In the genomic region with DNA sequence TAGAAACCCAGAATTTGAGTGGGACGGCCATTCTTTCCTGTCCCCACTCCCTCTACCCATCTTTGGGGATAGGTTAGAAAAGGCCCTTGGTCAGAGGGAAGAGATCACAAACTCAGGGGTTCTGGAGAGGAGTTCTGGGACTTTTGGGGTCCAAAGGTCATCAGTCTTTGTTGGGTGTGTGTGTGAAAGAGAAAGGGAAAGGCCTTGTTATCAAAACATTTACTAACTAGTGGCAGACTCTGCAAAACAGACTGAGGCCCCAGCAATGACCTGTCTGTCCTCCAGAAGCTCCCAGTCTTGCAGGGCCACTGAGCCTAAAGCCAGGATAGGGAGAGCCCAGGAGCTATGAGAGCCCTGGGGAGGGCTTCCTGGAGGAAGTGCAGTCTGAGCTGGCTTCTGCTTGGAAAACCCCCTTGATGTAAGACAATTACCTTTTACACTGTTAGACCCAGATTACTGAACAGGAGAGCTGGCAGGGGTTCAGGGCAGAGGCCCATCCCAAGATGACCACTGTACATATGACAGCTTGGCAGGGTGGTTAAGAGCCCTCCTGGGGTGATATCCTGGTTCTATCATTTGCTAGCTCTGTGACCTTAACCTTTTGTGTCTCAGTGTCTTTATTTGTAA, we compare ENCODE assay signal across 19 cellular contexts.
A peak's percentile ranks its signal among the peaks of the same experiment; 100 is the strongest.
DNase-seq lines count a peak whose midpoint lies in the region; ATAC-seq and TF ChIP-seq lines count a peak whose summit lies in the region.
"Had no signal": no experiment of that assay in that cellular context is flagged by ENCODE, and none has a peak within 500 bp of the region (broad histone marks: within the 10 kb centered on the region; RNA-seq: fewer than 3 reads in every experiment).

No MANE protein-coding gene starts in this region.

- no peak overlapping the region for H3K23ac ChIP-seq in neuronal stem cell (ENCODE audit: low read depth, low read length, poor library complexity)

- peaks cover 23% of the 10 kb centered on the region for H3K4me1 Mint-ChIP-seq in CD4-positive, alpha-beta T cell (ENCODE audit: low read depth)
- H3K4me1 Mint-ChIP-seq: GM23338 had no signal

- H2BK12ac ChIP-seq in neuronal stem cell (ENCODE audit: low read length), result no peak overlapping the region

- no peak overlapping the region for H3K27ac ChIP-seq in CD4-positive, alpha-beta T cell (ENCODE audit: low read depth, low read length)
- no peak overlapping the region for H3K27ac ChIP-seq in coronary artery
- no peak overlapping the region for H3K27ac ChIP-seq in neuronal stem cell (replicated peaks; ENCODE audit: low read length)

- peaks cover 0 to 2% of the 10 kb centered on the region in 2 donors for H3K36me3 ChIP-seq in neuronal stem cell (replicated peaks in 1 of 2; ENCODE audit: control insufficient read depth in 2 of 2, insufficient read depth in 2 of 2, low read length in 2 of 2)

- H3K4me2 ChIP-seq in neuronal stem cell (ENCODE audit: insufficient read depth, low read length, poor library complexity, severe bottlenecking), result no peak overlapping the region
- H3K4me2 ChIP-seq: GM23338 had no signal

- WGBS in neuronal stem cell (ENCODE audit: extremely low coverage in 2 of 2, insufficient read length in 2 of 2, insufficient replicate concordance in 1 of 2), 2 donors, result no CpG with 5 or more reads among the region's 1 CpG

- H3K79me1 ChIP-seq in neuronal stem cell (ENCODE audit: low read depth, low read length), result no peaks in the 10 kb centered on the region

- no peak overlapping the region for H2BK5ac ChIP-seq in neuronal stem cell (ENCODE audit: low read length)

- TF ChIP-seq CTCF in CD4-positive, alpha-beta T cell (IDR thresholded peaks at IDR 0.05), result no peak
- no peak for TF ChIP-seq CTCF in coronary artery (IDR thresholded peaks at IDR 0.05)

- peaks cover 0 to 1% of the 10 kb centered on the region in 2 donors for H3K4me1 ChIP-seq in neuronal stem cell (ENCODE audit: control insufficient read depth in 2 of 2, insufficient read depth in 1 of 2, low read depth in 1 of 2, low read length in 2 of 2)

- no peak overlapping the region for H4K8ac ChIP-seq in neuronal stem cell (ENCODE audit: low read depth, low read length)

- POLR2A ChIA-PET in CD4-positive, alpha-beta T cell (lab: Charles Lee), result no interaction called here

- H3K9ac ChIP-seq in neuronal stem cell (ENCODE audit: low read depth, low read length, poor library complexity), result no peak overlapping the region

- intact Hi-C loops in CD4-positive, alpha-beta T cell (cut with DNase I, micrococcal nuclease), result no loop called here

- no peaks in the 10 kb centered on the region for H3K9me3 ChIP-seq in CD4-positive, alpha-beta T cell (ENCODE audit: control insufficient read depth, low read length)
- H3K9me3 ChIP-seq in neuronal stem cell (replicated peaks in 1 of 2; ENCODE audit: control insufficient read depth in 2 of 2, insufficient read depth in 1 of 2, low read depth in 1 of 2, low read length in 2 of 2), result peaks cover 0 to 4% of the 10 kb centered on the region in 2 donors

- no peak overlapping the region for H3K4me3 Mint-ChIP-seq in CD4-positive, alpha-beta T cell
- H3K4me3 Mint-ChIP-seq: GM23338 had no signal

- H3K14ac ChIP-seq in neuronal stem cell (ENCODE audit: low read length), result no peak overlapping the region

- H3K36me3 Mint-ChIP-seq in CD4-positive, alpha-beta T cell (ENCODE audit: low read depth), result no peaks in the 10 kb centered on the region

- no peak overlapping the region for H4K91ac ChIP-seq in neuronal stem cell (ENCODE audit: low read depth, low read length, poor library complexity)

- no peak overlapping the region for H2BK120ac ChIP-seq in neuronal stem cell (ENCODE audit: low read depth, low read length)

- peak overlapping the region; percentile 38 for H2AK5ac ChIP-seq in neuronal stem cell (ENCODE audit: low read depth, low read length)

- H3K4ac ChIP-seq in neuronal stem cell (ENCODE audit: low read length), result no peak overlapping the region

- no peak overlapping the region for H2AFZ ChIP-seq in neuronal stem cell (ENCODE audit: low read length)
- H2AFZ ChIP-seq: GM23338 had no signal

- H3K4me3 ChIP-seq in coronary artery (no peak overlapping the region), neuronal stem cell (ENCODE audit: low read length in 2 of 2) (no peak overlapping the region)
- H3K4me3 ChIP-seq: GM23338 had no signal

- no peak overlapping the region for H2BK15ac ChIP-seq in neuronal stem cell (ENCODE audit: low read length)

- ATAC-seq in CD4-positive, alpha-beta T cell (ENCODE audit: poor library complexity), result no peak
- ATAC-seq in GM19025 (IDR thresholded peaks at IDR 0.05; ENCODE audit: low read depth, unreplicated experiment), result peak; percentile 57
- ATAC-seq in GM18519 (IDR thresholded peaks at IDR 0.05; ENCODE audit: low FRiP score, unreplicated experiment), result no peak
- ATAC-seq in HG03457 (IDR thresholded peaks at IDR 0.05; ENCODE audit: unreplicated experiment), result no peak
- ATAC-seq: GM23338, HCT116, SK-N-SH treated with all-trans-retinoic acid at 6 μM for 48 hours had no signal

- H3K18ac ChIP-seq in neuronal stem cell (ENCODE audit: low read length), result no peak overlapping the region

- no peaks in the 10 kb centered on the region for H3K27me3 Mint-ChIP-seq in CD4-positive, alpha-beta T cell

- CTCF ChIA-PET in CD4-positive, alpha-beta T cell (lab: Charles Lee), result no interaction called here

- H3K27me3 ChIP-seq in CD4-positive, alpha-beta T cell (ENCODE audit: control insufficient read depth, insufficient read depth, low read length), result no peaks in the 10 kb centered on the region
- no peaks in the 10 kb centered on the region for H3K27me3 ChIP-seq in neuronal stem cell (ENCODE audit: control insufficient read depth in 3 of 3, insufficient read depth in 3 of 3, low read depth in 1 of 3, low read length in 3 of 3)

- DNase-seq in CD4-positive, alpha-beta T cell, result no peak
- DNase-seq in coronary artery (ENCODE audit: low spot score) (peak; percentile 7), neuronal stem cell (ENCODE audit: low spot score) (no peak), HuH-7.5 (ENCODE audit: low spot score) (no peak)
- DNase-seq: ACHN, C1 segment of cervical spinal cord, DMS79, KBM-7, NCI-H1105 treated with DMSO at 0.1 percent for 48 hours, NCI-H1694, NCI-H510A, NCI-H82, SHP77 treated with DMSO at 0.1 percent for 48 hours had no signal

- peak overlapping the region; percentile 73 for H3K27ac Mint-ChIP-seq in CD4-positive, alpha-beta T cell
- H3K27ac Mint-ChIP-seq: GM23338 had no signal

- H3K9me3 Mint-ChIP-seq in CD4-positive, alpha-beta T cell, result no peaks in the 10 kb centered on the region
